ENCODE assay signal across 18 cellular contexts in genomic region chr18:55407774-55408535, GRCh38.
DNase-seq lines count a peak whose midpoint lies in the region; ATAC-seq and TF ChIP-seq lines count a peak whose summit lies in the region.
"Had no signal": no experiment of that assay in that cellular context is flagged by ENCODE, and none has a peak within 500 bp of the region (broad histone marks: within the 10 kb centered on the region; RNA-seq: fewer than 3 reads in every experiment).

No MANE protein-coding gene starts in this region.

- H3K27me3 ChIP-seq in left ventricle myocardium inferior (ENCODE audit: low read depth) = no peaks in the 10 kb centered on the region
- no peaks in the 10 kb centered on the region for H3K27me3 ChIP-seq in heart left ventricle
- no peaks in the 10 kb centered on the region for H3K27me3 ChIP-seq in SJCRH30
- no peaks in the 10 kb centered on the region for H3K27me3 ChIP-seq in brain microvascular endothelial cell (replicated peaks)
- H3K27me3 ChIP-seq: BLaER1 treated with 17β-estradiol and CSF1 and Interleukin-3, amounts not matched to agents 10 nM and 100 nM had no signal

- H3K9me3 ChIP-seq in left ventricle myocardium inferior (replicated peaks) = no peaks in the 10 kb centered on the region
- no peaks in the 10 kb centered on the region for H3K9me3 ChIP-seq in heart left ventricle
- H3K9me3 ChIP-seq in SJCRH30 (replicated peaks) = no peaks in the 10 kb centered on the region
- H3K9me3 ChIP-seq: BLaER1 treated with 17β-estradiol and CSF1 and Interleukin-3, amounts not matched to agents 10 nM and 100 nM; lower lobe of right lung; uterus had no signal

- 85 to 92% (median 86%) methylated on average over 5 of the region's 5 CpGs for WGBS in heart left ventricle, 4 donors

- no peak for ATAC-seq in heart left ventricle
- no peak for ATAC-seq in GM18511 (IDR thresholded peaks at IDR 0.05; ENCODE audit: unreplicated experiment)
- ATAC-seq: lower lobe of right lung, Right ventricle myocardium inferior had no signal

- no peak for DNase-seq in left ventricle myocardium inferior
- DNase-seq in heart left ventricle = no peak
- DNase-seq in SJCRH30 = peak in 1 of 2 experiments; percentile 58
- DNase-seq in medulla oblongata (ENCODE audit: extremely low spot score) = peak; percentile 85
- DNase-seq in NCI-H2081 treated with DMSO at 0.1 percent for 48 hours (lab: John Stamatoyannopoulos, UW) = no peak
- DNase-seq in brain microvascular endothelial cell = no peak
- DNase-seq in activated CD4-positive, alpha-beta T cell treated with anti-CD3 and anti-CD28 coated beads for 4 hours = no peak
- DNase-seq: activated CD4-positive, alpha-beta T cell treated with anti-CD3 and anti-CD28 coated beads, Interleukin-2, amount 50 U/mL, for 1 hour; activated CD8-positive, alpha-beta memory T cell treated with anti-CD3 and anti-CD28 coated beads, Interleukin-2, amount 50 U/mL, for 48 hours; activated naive CD8-positive, alpha-beta T cell treated with anti-CD3 and anti-CD28 coated beads, Interleukin-2, amount 10 ng/mL, durations not matched to agents 7 days and 5 days; cortex of kidney; GF-D8; GM23248; lower lobe of right lung; uterus had no signal

- no peak overlapping the region for H3K4me3 ChIP-seq in left ventricle myocardium inferior
- H3K4me3 ChIP-seq in heart left ventricle = no peak overlapping the region
- no peak overlapping the region for H3K4me3 ChIP-seq in SJCRH30
- H3K4me3 ChIP-seq in brain microvascular endothelial cell (ENCODE audit: low read depth, low read length) = no peak overlapping the region
- H3K4me3 ChIP-seq: BLaER1 treated with 17β-estradiol and CSF1 and Interleukin-3, amounts not matched to agents 10 nM and 100 nM; GM23248; lower lobe of right lung; uterus had no signal

- TF ChIP-seq CTCF in left ventricle myocardium inferior (IDR thresholded peaks at IDR 0.05; ENCODE audit: borderline replicate concordance) (no peak), heart left ventricle (IDR thresholded peaks at IDR 0.05) (no peak), brain microvascular endothelial cell (IDR thresholded peaks at IDR 0.05; ENCODE audit: low read depth, low read length, missing control alignments) (no peak)

- H3K27ac ChIP-seq in left ventricle myocardium inferior (replicated peaks) (peak overlapping the region; percentile 7), heart left ventricle (peak overlapping the region in 2 of 12 donors; percentile 16 to 84), SJCRH30 (peak overlapping the region; percentile 7; the same call in 1 of the 2 replicates), brain microvascular endothelial cell (no peak overlapping the region)
- H3K27ac ChIP-seq: BLaER1 treated with 17β-estradiol and CSF1 and Interleukin-3, amounts not matched to agents 10 nM and 100 nM; GM23248; lower lobe of right lung had no signal

- intact Hi-C loops in left ventricle myocardium inferior (cut with micrococcal nuclease) (loop anchor here (10.0 kb wide), 2 partner anchors 63 to 173 kb away; no protein-coding TSS in a partner anchor), heart left ventricle (cut with DNase I) (loop anchor here in 6 of 10 donors (5.0 to 10.0 kb wide), 8 partner anchors 66 to 577 kb away; no protein-coding TSS in a partner anchor)

- in situ Hi-C loops in brain microvascular endothelial cell (cut with HindIII; ENCODE audit: low pct_ligation_motif_present, low sequenced_read_pairs) = no loop called here

- H3K4me1 ChIP-seq in left ventricle myocardium inferior (peaks cover 32% of the 10 kb centered on the region), heart left ventricle (peaks cover 0 to 36% (median 15%) of the 10 kb centered on the region in 12 donors), SJCRH30 (peaks cover 18% of the 10 kb centered on the region)
- H3K4me1 ChIP-seq: uterus had no signal

- no peaks in the 10 kb centered on the region for H3K36me3 ChIP-seq in left ventricle myocardium inferior
- no peaks in the 10 kb centered on the region for H3K36me3 ChIP-seq in heart left ventricle
- H3K36me3 ChIP-seq in SJCRH30 = no peaks in the 10 kb centered on the region
- no peaks in the 10 kb centered on the region for H3K36me3 ChIP-seq in brain microvascular endothelial cell (replicated peaks)
- H3K36me3 ChIP-seq: lower lobe of right lung, uterus had no signal

- no peak for TF ChIP-seq POLR2A in heart left ventricle (IDR thresholded peaks at IDR 0.05)
